In the genomic region with DNA sequence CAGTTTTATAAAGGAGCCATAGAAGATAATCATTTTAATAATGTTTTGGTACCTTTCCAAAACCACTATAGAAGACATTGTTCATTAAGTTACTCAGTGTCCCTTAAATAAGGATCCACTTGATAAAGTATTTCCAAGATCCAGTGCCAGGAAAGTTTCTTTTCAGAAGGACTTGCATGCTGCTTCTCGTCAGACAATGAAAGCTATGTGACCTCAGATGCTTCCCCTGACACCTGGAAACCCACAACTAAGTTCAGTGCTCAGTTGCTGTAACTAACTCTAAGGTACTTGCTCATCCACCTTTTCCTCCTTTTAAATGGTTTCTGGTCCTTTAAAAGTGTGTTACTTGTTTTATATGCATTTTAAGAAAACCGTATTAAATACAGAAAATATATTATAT, we compare ENCODE assay signal across 20 cellular contexts. TPM values are rescaled to one million over a fixed set of nuclear protein-coding genes. Genes with fewer than 3 reads are reported as not detected.
DNase-seq lines count a peak whose midpoint lies in the region; ATAC-seq, FAIRE-seq and TF ChIP-seq lines count a peak whose summit lies in the region.
"Had no signal": no experiment of that assay in that cellular context is flagged by ENCODE, and none has a peak within 500 bp of the region (broad histone marks: within the 10 kb centered on the region; RNA-seq: fewer than 3 reads in every experiment).

No MANE protein-coding gene starts in this region.

- no peak overlapping the region for H2AFZ ChIP-seq in keratinocyte (ENCODE audit: control insufficient read depth, low read length)

- peaks cover 100% of the 10 kb centered on the region for H3K36me3 Mint-ChIP-seq in activated T-helper 17 cell treated with anti-CD3 and anti-CD28 coated beads, Interleukin-2, amount 50 U/mL, for 72 hours (ENCODE audit: low read depth)

- no peak overlapping the region for H3K4me2 ChIP-seq in keratinocyte (ENCODE audit: control insufficient read depth, extremely low read depth, insufficient read depth, low read depth, low read length)

- no peak for ATAC-seq in activated T-helper 17 cell treated with anti-CD3 and anti-CD28 coated beads, Interleukin-2, amount 50 U/mL, for 72 hours (replicated peaks)
- ATAC-seq in HG03457 (IDR thresholded peaks at IDR 0.05; ENCODE audit: unreplicated experiment) = no peak
- ATAC-seq: lower lobe of right lung; natural killer cell treated with Interleukin-12 subunit alpha and Interleukin-12 subunit beta and Interleukin-15 and Interleukin-18, amount 100 ng/mL, for 72 hours had no signal

- H3K4me3 Mint-ChIP-seq in activated T-helper 17 cell treated with anti-CD3 and anti-CD28 coated beads, Interleukin-2, amount 50 U/mL, for 72 hours = no peak overlapping the region
- H3K4me3 Mint-ChIP-seq: activated naive CD8-positive, alpha-beta T cell; natural killer cell treated with Interleukin-12 subunit alpha and Interleukin-12 subunit beta and Interleukin-15 and Interleukin-18, amount 100 ng/mL, for 72 hours had no signal

- H3K27me3 ChIP-seq in keratinocyte (ENCODE audit: control insufficient read depth, extremely low read depth, insufficient read depth, low read length) = no peaks in the 10 kb centered on the region
- H3K27me3 ChIP-seq in testis = no peaks in the 10 kb centered on the region
- no peaks in the 10 kb centered on the region for H3K27me3 ChIP-seq in stomach
- H3K27me3 ChIP-seq: colonic mucosa, thyroid gland had no signal

- H3K4me3 ChIP-seq in epithelial cell of esophagus (ENCODE audit: low read length) (no peak overlapping the region), keratinocyte (ENCODE audit: control insufficient read depth in 2 of 3, extremely low read depth in 1 of 3, insufficient read depth in 2 of 3, low read depth in 1 of 3, low read length in 3 of 3) (no peak overlapping the region), testis (no peak overlapping the region), stomach (no peak overlapping the region)
- H3K4me3 ChIP-seq: colonic mucosa, lower lobe of right lung, thyroid gland had no signal

- H3K27ac ChIP-seq in keratinocyte (ENCODE audit: control insufficient read depth, insufficient read depth, low read length) = no peak overlapping the region
- peak overlapping the region; percentile 75 for H3K27ac ChIP-seq in testis
- H3K27ac ChIP-seq in stomach = peak overlapping the region in 1 of 5 donors; percentile 40
- H3K27ac ChIP-seq: C4-2B, colonic mucosa, lower lobe of right lung had no signal

- H3K4me1 ChIP-seq in keratinocyte (ENCODE audit: control insufficient read depth, extremely low read depth, insufficient read depth, low read length) = peaks cover 52% of the 10 kb centered on the region
- H3K4me1 ChIP-seq in testis = peaks cover 55% of the 10 kb centered on the region
- H3K4me1 ChIP-seq in stomach = peaks cover 4 to 75% (median 42%) of the 10 kb centered on the region in 4 donors
- H3K4me1 ChIP-seq: colonic mucosa had no signal

- peak; percentile 79 for DNase-seq in epithelial cell of esophagus (ENCODE audit: low read depth)
- DNase-seq in keratinocyte (ENCODE audit: low read depth, low spot score) = no peak
- DNase-seq in testis = peak; percentile 41
- no peak for DNase-seq in stomach
- no peak for DNase-seq in AG08395 (ENCODE audit: low spot score)
- DNase-seq: activated CD4-positive, alpha-beta T cell treated with anti-CD3 and anti-CD28 coated beads, Interleukin-2, amount 50 U/mL, for 1 hour; activated T-cell treated with anti-CD3 and anti-CD28 coated beads, Interleukin-2, amount 50 U/mL, for 1 hour; colonic mucosa; DMS79 treated with DMSO at 0.1 percent for 48 hours; lower lobe of right lung; NCI-H1694 treated with DMSO at 0.1 percent for 48 hours; NCI-H524; stimulated activated CD4-positive, alpha-beta T cell treated with anti-CD3 and anti-CD28 coated beads, Interleukin-2, amount 100 ng/mL, for 48 hours; thyroid gland had no signal

- H3K27me3 Mint-ChIP-seq in activated T-helper 17 cell treated with anti-CD3 and anti-CD28 coated beads, Interleukin-2, amount 50 U/mL, for 72 hours = no peaks in the 10 kb centered on the region
- H3K27me3 Mint-ChIP-seq: activated naive CD8-positive, alpha-beta T cell; natural killer cell treated with Interleukin-12 subunit alpha and Interleukin-12 subunit beta and Interleukin-15 and Interleukin-18, amount 100 ng/mL, for 72 hours had no signal

- peaks cover 36% of the 10 kb centered on the region for H3K4me1 Mint-ChIP-seq in activated T-helper 17 cell treated with anti-CD3 and anti-CD28 coated beads, Interleukin-2, amount 50 U/mL, for 72 hours

- no peaks in the 10 kb centered on the region for H3K9me3 Mint-ChIP-seq in activated T-helper 17 cell treated with anti-CD3 and anti-CD28 coated beads, Interleukin-2, amount 50 U/mL, for 72 hours
- H3K9me3 Mint-ChIP-seq: natural killer cell treated with Interleukin-12 subunit alpha and Interleukin-12 subunit beta and Interleukin-15 and Interleukin-18, amount 100 ng/mL, for 72 hours had no signal

- no peak for TF ChIP-seq EP300 in stomach (IDR thresholded peaks at IDR 0.05)

- no peak for TF ChIP-seq POLR2A in testis (IDR thresholded peaks at IDR 0.05)
- TF ChIP-seq POLR2A in stomach (IDR thresholded peaks at IDR 0.05) = no peak

- peak overlapping the region; percentile 63 for H3K27ac Mint-ChIP-seq in activated T-helper 17 cell treated with anti-CD3 and anti-CD28 coated beads, Interleukin-2, amount 50 U/mL, for 72 hours
- H3K27ac Mint-ChIP-seq: activated naive CD8-positive, alpha-beta T cell had no signal

- peaks cover 84% of the 10 kb centered on the region for H3K79me2 ChIP-seq in keratinocyte (ENCODE audit: control insufficient read depth, insufficient read depth, low read length)

- H3K9ac ChIP-seq in keratinocyte (ENCODE audit: control insufficient read depth, extremely low read depth, insufficient read depth, low read length) = no peak overlapping the region

- H3K9me1 ChIP-seq in keratinocyte (ENCODE audit: control insufficient read depth, extremely low read depth, insufficient read depth, low read length) = peaks cover 2% of the 10 kb centered on the region

- TF ChIP-seq CTCF in epithelial cell of esophagus (IDR thresholded peaks at IDR 0.05; ENCODE audit: insufficient read depth, low read depth, low read length, missing control alignments) (no peak), keratinocyte (optimal IDR thresholded peaks at IDR 0.05 in 1 of 3, IDR thresholded peaks at IDR 0.05 in 1 of 3, conservative IDR thresholded peaks at IDR 0.05 in 1 of 3; ENCODE audit: extremely low read depth in 1 of 3, insufficient read depth in 2 of 3, low read length in 3 of 3) (no peak), testis (IDR thresholded peaks at IDR 0.05) (no peak), stomach (IDR thresholded peaks at IDR 0.05) (no peak)

- WGBS in testis, 2 donors = 34 to 39% methylated on average over 2 of the region's 2 CpGs
- 38 to 58% (median 53%) methylated on average over 2 of the region's 2 CpGs for WGBS in stomach, 5 donors

- intact Hi-C loops in testis (cut with DNase I; ENCODE audit: low total_unique reads) (loop anchor here (10.0 kb wide), 1 partner anchor 587 kb away; no protein-coding TSS in a partner anchor), stomach (cut with DNase I; ENCODE audit: low total_unique reads) (loop anchor here (10.0 kb wide), 2 partner anchors 127 to 527 kb away; partner anchors contain the start of gene TIPARP)

- peaks cover 12% of the 10 kb centered on the region for H4K20me1 ChIP-seq in keratinocyte (ENCODE audit: control insufficient read depth, extremely low read depth, insufficient read depth, low read length)

- peak; percentile 94 for FAIRE-seq in keratinocyte (lab: Jason Lieb, UNC)
- FAIRE-seq: TTC549 had no signal

- H3K36me3 ChIP-seq in keratinocyte (ENCODE audit: control insufficient read depth in 2 of 2, extremely low read depth in 1 of 2, insufficient read depth in 2 of 2, low read length in 2 of 2) (peaks cover 16 to 65% of the 10 kb centered on the region in 2 experiments), testis (ENCODE audit: low read depth, missing control alignments) (no peaks in the 10 kb centered on the region), stomach (peaks cover 17 to 98% (median 89%) of the 10 kb centered on the region in 4 donors)

- H3K9me3 ChIP-seq in keratinocyte (ENCODE audit: control insufficient read depth, low read depth, low read length) (no peaks in the 10 kb centered on the region), testis (no peaks in the 10 kb centered on the region), stomach (no peaks in the 10 kb centered on the region)
- H3K9me3 ChIP-seq: colonic mucosa, lower lobe of right lung, thyroid gland had no signal

- dilution Hi-C loops in keratinocyte (cut with MboI; ENCODE audit: extremely low pct_ligation_motif_present, low sequenced_read_pairs) = no loop called here

RNA-seq across cellular contexts. Expression of gene SSR3, which starts 7.3 kb away (rescaled TPM):
- total RNA-seq in activated T-helper 17 cell treated with anti-CD3 and anti-CD28 coated beads, Interleukin-2, amount 50 U/mL, for 72 hours = 100 to 1,000 TPM; 140 to 188 TPM
- polyA plus RNA-seq in keratinocyte (313 to 474 TPM (median 378 TPM) in 3 replicates), testis (ENCODE audit: insufficient read depth, low read depth, low replicate concordance) (204 TPM), stomach (10 to 100 TPM; 70.1 to 82.5 (median 76.6) TPM)
- 81.7 TPM for polyA plus RNA-seq in keratinocyte (2011; ENCODE audit: low read depth)
- 239 and 470 TPM in 2 replicates for polyA plus RNA-seq in keratinocyte (2011; cell fraction: cytosol; rRNA removed)
- polyA plus RNA-seq in keratinocyte (2011; cell fraction: nucleus; rRNA removed) = 210 and 227 TPM in 2 replicates
- 224 and 463 TPM in 2 replicates for polyA plus RNA-seq in keratinocyte (2012; ENCODE audit: low replicate concordance)
- polyA minus RNA-seq in keratinocyte = 476 to 695 TPM (median 646 TPM) in 3 replicates
- polyA minus RNA-seq in keratinocyte (2011; cell fraction: cytosol; rRNA and poly(A)+ RNA removed) = 251 TPM
- polyA minus RNA-seq in keratinocyte (2011; cell fraction: nucleus; rRNA and poly(A)+ RNA removed) = 124 and 202 TPM in 2 replicates
- total RNA-seq in testis (100 to 1,000 TPM in 1 of 2 donors, 10 to 100 TPM in 1; 85.0 to 108 TPM), stomach (100 to 1,000 TPM in 1 of 5 donors, 10 to 100 TPM in 4; 30.4 to 190 (median 77.1) TPM)

Comparison
In these comparisons a context has a peak if more than half of its experiments do, and no peak if none do; other contexts are left out.
1. DNase-seq: peak in epithelial cell of esophagus (single experiment) and testis (single experiment); none in keratinocyte (single experiment), stomach (single experiment) and AG08395 (single experiment).